1 cellular context compared by ENCODE assay signal in genomic region chr4:150918562-150918961, GRCh38.
A peak's percentile ranks its signal among the peaks of the same experiment; 100 is the strongest.
TF ChIP-seq lines count a peak whose summit lies in the region.

No MANE protein-coding gene starts in this region.

TF ChIP-seq in HEK293, 187 proteins besides CTCF, POLR2A, EP300 and RAD21 (continued from another document):
- TF ChIP-seq, protein P1, sequence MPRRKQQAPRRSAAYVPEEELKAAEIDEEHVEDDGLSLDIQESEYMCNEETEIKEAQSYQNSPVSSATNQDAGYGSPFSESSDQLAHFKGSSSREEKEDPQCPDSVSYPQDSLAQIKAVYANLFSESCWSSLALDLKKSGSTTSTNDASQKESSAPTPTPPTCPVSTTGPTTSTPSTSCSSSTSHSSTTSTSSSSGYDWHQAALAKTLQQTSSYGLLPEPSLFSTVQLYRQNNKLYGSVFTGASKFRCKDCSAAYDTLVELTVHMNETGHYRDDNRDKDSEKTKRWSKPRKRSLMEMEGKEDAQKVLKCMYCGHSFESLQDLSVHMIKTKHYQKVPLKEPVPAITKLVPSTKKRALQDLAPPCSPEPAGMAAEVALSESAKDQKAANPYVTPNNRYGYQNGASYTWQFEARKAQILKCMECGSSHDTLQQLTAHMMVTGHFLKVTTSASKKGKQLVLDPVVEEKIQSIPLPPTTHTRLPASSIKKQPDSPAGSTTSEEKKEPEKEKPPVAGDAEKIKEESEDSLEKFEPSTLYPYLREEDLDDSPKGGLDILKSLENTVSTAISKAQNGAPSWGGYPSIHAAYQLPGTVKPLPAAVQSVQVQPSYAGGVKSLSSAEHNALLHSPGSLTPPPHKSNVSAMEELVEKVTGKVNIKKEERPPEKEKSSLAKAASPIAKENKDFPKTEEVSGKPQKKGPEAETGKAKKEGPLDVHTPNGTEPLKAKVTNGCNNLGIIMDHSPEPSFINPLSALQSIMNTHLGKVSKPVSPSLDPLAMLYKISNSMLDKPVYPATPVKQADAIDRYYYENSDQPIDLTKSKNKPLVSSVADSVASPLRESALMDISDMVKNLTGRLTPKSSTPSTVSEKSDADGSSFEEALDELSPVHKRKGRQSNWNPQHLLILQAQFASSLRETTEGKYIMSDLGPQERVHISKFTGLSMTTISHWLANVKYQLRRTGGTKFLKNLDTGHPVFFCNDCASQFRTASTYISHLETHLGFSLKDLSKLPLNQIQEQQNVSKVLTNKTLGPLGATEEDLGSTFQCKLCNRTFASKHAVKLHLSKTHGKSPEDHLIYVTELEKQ (tag by site-specific recombination; IDR thresholded peaks at IDR 0.05; ENCODE audit: borderline replicate concordance): peak; percentile 70; the same call in 1 of the 2 replicates
TF ChIP-seq in HEK293: peak in this region for 14; not testable (repeated sequence) for 173.
